ENCODE assay signal across 8 cellular contexts in genomic region chr2:24360050-24360962, GRCh38. TPM values are rescaled to one million over a fixed set of nuclear protein-coding genes. Genes with fewer than 3 reads are reported as not detected.
A peak's percentile ranks its signal among the peaks of the same experiment; 100 is the strongest.
DNase-seq lines count a peak whose midpoint lies in the region; ATAC-seq and TF ChIP-seq lines count a peak whose summit lies in the region.

ITSN2 (minus strand) TSS chr2:24360536; CDS start chr2:24328082, 32,454 bp downstream.

- H3K36me3 ChIP-seq in CD8-positive, alpha-beta T cell (ENCODE audit: insufficient read depth, low read length) = no peaks in the 10 kb centered on the region
- no peaks in the 10 kb centered on the region for H3K36me3 ChIP-seq in endodermal cell (ENCODE audit: control insufficient read depth, insufficient read depth, low read length)
- no peaks in the 10 kb centered on the region for H3K36me3 ChIP-seq in mesodermal cell (ENCODE audit: control insufficient read depth, insufficient read depth, low read length)

- H3K9me3 Mint-ChIP-seq in CD8-positive, alpha-beta T cell = no peaks in the 10 kb centered on the region
- no peaks in the 10 kb centered on the region for H3K9me3 Mint-ChIP-seq in endodermal cell

- no peak for TF ChIP-seq CTCF in CD8-positive, alpha-beta T cell (IDR thresholded peaks at IDR 0.05)
- no peak for TF ChIP-seq CTCF in endodermal cell (conservative IDR thresholded peaks at IDR 0.05)

- 3 to 11% methylated on average over 19 to 96 of the region's 96 CpGs for WGBS in endodermal cell (ENCODE audit: insufficient coverage in 1 of 2, insufficient read length in 1 of 2), 2 experiments
- 1% methylated on average over 39 to 74 of the region's 96 CpGs for WGBS in mesodermal cell (ENCODE audit: insufficient coverage in 2 of 2), 2 experiments

- H3K27me3 ChIP-seq in CD8-positive, alpha-beta T cell (ENCODE audit: insufficient read depth, low read length) = no peaks in the 10 kb centered on the region
- H3K27me3 ChIP-seq in endodermal cell (ENCODE audit: control insufficient read depth, insufficient read depth, low read length, poor library complexity, severe bottlenecking) = peaks cover 17% of the 10 kb centered on the region

- H3K4me1 ChIP-seq in CD8-positive, alpha-beta T cell (ENCODE audit: insufficient read depth, low read length) = peaks cover 20% of the 10 kb centered on the region
- no peaks in the 10 kb centered on the region for H3K4me1 ChIP-seq in endodermal cell (ENCODE audit: control insufficient read depth, insufficient read depth, low read length)
- H3K4me1 ChIP-seq in mesodermal cell (ENCODE audit: control insufficient read depth, insufficient read depth, low read length, poor library complexity, severe bottlenecking) = no peaks in the 10 kb centered on the region

- peak; percentile 83 for ATAC-seq in CD8-positive, alpha-beta T cell
- ATAC-seq in GM19395 (IDR thresholded peaks at IDR 0.05; ENCODE audit: unreplicated experiment) = peak; percentile 77
- ATAC-seq in HG03521 (IDR thresholded peaks at IDR 0.05; ENCODE audit: unreplicated experiment) = peak; percentile 79

- H3K4me1 Mint-ChIP-seq in CD8-positive, alpha-beta T cell (ENCODE audit: low read depth) = peaks cover 31% of the 10 kb centered on the region
- peaks cover 14% of the 10 kb centered on the region for H3K4me1 Mint-ChIP-seq in endodermal cell

- H3K4me3 Mint-ChIP-seq in CD8-positive, alpha-beta T cell = peak within 1 kb of the TSS; percentile 96
- H3K4me3 Mint-ChIP-seq in endodermal cell = peak within 1 kb of the TSS; percentile 71

- H3K27ac ChIP-seq in CD8-positive, alpha-beta T cell (ENCODE audit: low read depth, low read length) = peak within 1 kb of the TSS; percentile 95
- no peak within 1 kb of the TSS for H3K27ac ChIP-seq in endodermal cell (ENCODE audit: low read depth, low read length)
- no peak within 1 kb of the TSS for H3K27ac ChIP-seq in mesodermal cell (ENCODE audit: low read depth, low read length, severe bottlenecking)

- CTCF ChIA-PET in CD8-positive, alpha-beta T cell (lab: Charles Lee) = interaction anchor here (0.6 to 0.7 kb wide), 2 partner anchors 10 to 126 kb away, joined by 3 read pairs; no protein-coding TSS in a partner anchor

- peak within 1 kb of the TSS; percentile 60 for H3K9ac ChIP-seq in endodermal cell (ENCODE audit: extremely low read depth, low read length, poor library complexity, severe bottlenecking)

- no peaks in the 10 kb centered on the region for H3K27me3 Mint-ChIP-seq in CD8-positive, alpha-beta T cell (ENCODE audit: low read depth)
- peaks cover 22% of the 10 kb centered on the region for H3K27me3 Mint-ChIP-seq in endodermal cell (ENCODE audit: insufficient read depth)

- DNase-seq in CD8-positive, alpha-beta T cell = peak; percentile 63 to 90 (median 79)
- peak; percentile 80 for DNase-seq in NOMO-1 treated with dmso at 0.1 percent for 144 hours (lab: John Stamatoyannopoulos, UW; ENCODE audit: unreplicated experiment)
- DNase-seq in activated CD8-positive, alpha-beta memory T cell treated with anti-CD3 and anti-CD28 coated beads, Interleukin-2, amount 50 U/mL, for 1 hour (ENCODE audit: extremely low read depth) = peak; percentile 57
- peak; percentile 94 for DNase-seq in endodermal cell
- DNase-seq in stimulated activated CD8-positive, alpha-beta memory T cell treated with anti-CD3 and anti-CD28 coated beads, Interleukin-15, amount 100 ng/mL, for 4 hours (ENCODE audit: low read depth in 2 of 2) = peak; percentile 62 to 71

- H3K36me3 Mint-ChIP-seq in CD8-positive, alpha-beta T cell = peaks cover 9% of the 10 kb centered on the region
- H3K36me3 Mint-ChIP-seq in endodermal cell (ENCODE audit: low read depth) = peaks cover 3% of the 10 kb centered on the region

- H3K27ac Mint-ChIP-seq in CD8-positive, alpha-beta T cell = peak within 1 kb of the TSS; percentile 95
- H3K27ac Mint-ChIP-seq in endodermal cell = peak within 1 kb of the TSS; percentile 86

- no peaks in the 10 kb centered on the region for H3K9me3 ChIP-seq in CD8-positive, alpha-beta T cell (ENCODE audit: low read length)
- H3K9me3 ChIP-seq in endodermal cell (ENCODE audit: control insufficient read depth, low read length) (no peaks in the 10 kb centered on the region), mesodermal cell (ENCODE audit: control insufficient read depth, low read length) (no peaks in the 10 kb centered on the region)

- POLR2A ChIA-PET in CD8-positive, alpha-beta T cell (lab: Charles Lee) = interaction anchor here (0.8 to 1.3 kb wide), 7 partner anchors 11 to 855 kb away, joined by 3 to 6 read pairs (median 3); partner anchors contain the start of genes CENPO and PTRHD1

- peak within 1 kb of the TSS; percentile 94 for H3K4me3 ChIP-seq in CD8-positive, alpha-beta T cell (ENCODE audit: low read depth, low read length)
- H3K4me3 ChIP-seq in endodermal cell (ENCODE audit: low read length) = peak within 1 kb of the TSS; percentile 82
- peak within 1 kb of the TSS; percentile 82 for H3K4me3 ChIP-seq in mesodermal cell (ENCODE audit: extremely low read depth, insufficient read depth, low read length, poor library complexity, severe bottlenecking)

- intact Hi-C loops in CD8-positive, alpha-beta T cell (cut with DNase I, micrococcal nuclease) = loop anchor here (1.0 to 5.0 kb wide), 7 partner anchors 130 to 1987 kb away; partner anchors contain the start of genes CENPO (in 2 of the 2), NCOA1 (in 2 of the 2), PTRHD1 (in 2 of the 2) and ADGRF3 (in 1 of the 2)

RNA-seq across cellular contexts. Expression of gene ITSN2, which starts in this region (rescaled TPM):
- 10 to 100 TPM; 86.0 to 89.3 TPM for total RNA-seq in CD8-positive, alpha-beta T cell
- 10 to 100 TPM; 12.6 to 16.8 TPM for total RNA-seq in endodermal cell
- 7.1 TPM for polyA plus RNA-seq in endodermal cell (2013, experiment 1 of 2)
- 6.7 TPM for polyA plus RNA-seq in endodermal cell (2013, experiment 2 of 2)
- polyA plus RNA-seq in mesodermal cell (2013, experiment 1 of 2) = 15.8 TPM
- polyA plus RNA-seq in mesodermal cell (2013, experiment 2 of 2) = 14.7 TPM

Comparison
In these comparisons a context has a peak if more than half of its experiments do, and no peak if none do; other contexts are left out.
1. RNA of gene ITSN2 (total RNA-seq): 86.0 to 89.3 TPM in CD8-positive, alpha-beta T cell; 12.6 to 16.8 TPM in endodermal cell; every median in the first group is over 4 times any median in the second.
2. Peak in every context shown above with its lines, with median percentiles within 50 percentile points of each other: ATAC-seq, DNase-seq and H3K4me3 ChIP-seq.